In the genomic region with DNA sequence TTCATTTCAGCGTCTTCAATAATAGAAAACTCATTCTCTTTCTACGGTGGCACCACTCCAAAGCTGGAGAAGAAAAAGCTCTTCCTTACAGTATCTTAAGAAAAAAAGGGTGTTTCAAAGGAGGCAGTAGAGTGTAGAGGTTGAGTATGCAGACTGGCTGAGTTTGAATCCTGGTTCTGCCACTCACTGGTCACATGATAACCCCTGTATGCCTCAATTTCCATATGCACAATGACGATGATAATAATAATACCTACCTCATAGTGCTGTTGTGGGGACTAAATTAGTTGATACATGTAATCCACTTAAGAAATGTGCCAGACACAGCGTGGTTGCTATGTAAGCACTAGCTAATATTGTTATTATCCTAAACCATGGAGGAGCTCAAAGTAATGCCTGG, we compare ENCODE assay signal across 8 cellular contexts. TPM values are rescaled to one million over a fixed set of nuclear protein-coding genes. Genes with fewer than 3 reads are reported as not detected.
DNase-seq lines count a peak whose midpoint lies in the region; ATAC-seq and TF ChIP-seq lines count a peak whose summit lies in the region.

No MANE protein-coding gene starts in this region.

- no peaks in the 10 kb centered on the region for H3K27me3 ChIP-seq in GM06990 (replicated peaks; ENCODE audit: control insufficient read depth, insufficient read depth, low read length)
- no peaks in the 10 kb centered on the region for H3K27me3 ChIP-seq in OCI-LY3 (ENCODE audit: low read depth, low read length)
- no peaks in the 10 kb centered on the region for H3K27me3 ChIP-seq in rectal smooth muscle tissue (ENCODE audit: control insufficient read depth, insufficient read depth, low read length)

- peak overlapping the region; percentile 100 for H3K9ac ChIP-seq in OCI-LY3 (ENCODE audit: low read length)
- H3K9ac ChIP-seq in rectal smooth muscle tissue (ENCODE audit: low read length): no peak overlapping the region

- peaks cover 60% of the 10 kb centered on the region for H4K20me1 ChIP-seq in OCI-LY3 (ENCODE audit: insufficient read depth, low read length)

- peak overlapping the region; percentile 98 for H3K4me2 ChIP-seq in OCI-LY3 (ENCODE audit: low read length)

- TF ChIP-seq CTCF in GM06990 (IDR thresholded peaks at IDR 0.05; ENCODE audit: insufficient read depth, low read length, poor library complexity, severe bottlenecking) (no peak), OCI-LY3 (IDR thresholded peaks at IDR 0.05; ENCODE audit: low read depth, low read length) (no peak), endothelial cell (IDR thresholded peaks at IDR 0.05; ENCODE audit: unreplicated experiment) (no peak)

- peak overlapping the region; percentile 93 for H3K4me3 Mint-ChIP-seq in endothelial cell (ENCODE audit: unreplicated experiment)

- peaks cover 7% of the 10 kb centered on the region for H3K36me3 Mint-ChIP-seq in endothelial cell (ENCODE audit: low read depth, unreplicated experiment)

- H3K4me3 ChIP-seq in GM06990 (replicated peaks; ENCODE audit: low read depth, low read length) (peak overlapping the region; percentile 96; the same call in 1 of the 2 replicates), OCI-LY3 (ENCODE audit: low read length) (peak overlapping the region; percentile 96), rectal smooth muscle tissue (ENCODE audit: low read length) (peak overlapping the region; percentile 96)

- ATAC-seq in HG03139 (IDR thresholded peaks at IDR 0.05; ENCODE audit: unreplicated experiment) (no peak), GM19455 (IDR thresholded peaks at IDR 0.05; ENCODE audit: unreplicated experiment) (no peak)

- peaks cover 99% of the 10 kb centered on the region for H3K79me2 ChIP-seq in OCI-LY3 (ENCODE audit: low read length)

- no peak overlapping the region for H2AFZ ChIP-seq in OCI-LY3 (ENCODE audit: low read depth, low read length)

- H3K27ac ChIP-seq in OCI-LY3 (ENCODE audit: low read length): peak overlapping the region; percentile 94
- H3K27ac ChIP-seq in rectal smooth muscle tissue (ENCODE audit: low read depth, low read length): peak overlapping the region; percentile 96

- H3K27me3 Mint-ChIP-seq in endothelial cell (ENCODE audit: unreplicated experiment): peaks cover 12% of the 10 kb centered on the region

- H3K27ac Mint-ChIP-seq in endothelial cell (ENCODE audit: unreplicated experiment): peak overlapping the region; percentile 40

- H3K4me1 Mint-ChIP-seq in endothelial cell (ENCODE audit: unreplicated experiment): peaks cover 50% of the 10 kb centered on the region

- no peaks in the 10 kb centered on the region for H3K9me3 Mint-ChIP-seq in endothelial cell (ENCODE audit: unreplicated experiment)

- no peaks in the 10 kb centered on the region for H3K9me3 ChIP-seq in OCI-LY3 (ENCODE audit: insufficient read depth, low read length)

- DNase-seq in GM06990 (ENCODE audit: extremely low read depth, insufficient read length): no peak
- no peak for DNase-seq in endothelial cell (ENCODE audit: low spot score)
- DNase-seq in NCI-H2029 treated with DMSO at 0.1 percent for 48 hours (lab: John Stamatoyannopoulos, UW): no peak
- no peak for DNase-seq in NCI-H1436 treated with DMSO at 0.1 percent for 48 hours (lab: John Stamatoyannopoulos, UW)

- H3K36me3 ChIP-seq in GM06990 (ENCODE audit: control insufficient read depth, insufficient read depth, low read length): peaks cover 3% of the 10 kb centered on the region
- peaks cover 41% of the 10 kb centered on the region for H3K36me3 ChIP-seq in OCI-LY3 (replicated peaks; ENCODE audit: low read depth, low read length)
- H3K36me3 ChIP-seq in rectal smooth muscle tissue (ENCODE audit: control insufficient read depth, insufficient read depth, low read length): no peaks in the 10 kb centered on the region

- peaks cover 25% of the 10 kb centered on the region for H3K4me1 ChIP-seq in OCI-LY3 (ENCODE audit: low read length)
- peaks cover 31% of the 10 kb centered on the region for H3K4me1 ChIP-seq in rectal smooth muscle tissue (ENCODE audit: control insufficient read depth, insufficient read depth, low read length)

RNA-seq across cellular contexts. Expression of gene ANP32A, which starts 4.5 kb away (rescaled TPM):
- total RNA-seq in endothelial cell (ENCODE audit: unreplicated experiment): 248 TPM
